ENCODE assay signal across 31 cellular contexts in genomic region chr17:8890671-8891070, GRCh38. TPM values are rescaled to one million over a fixed set of nuclear protein-coding genes. Genes with fewer than 3 reads are reported as not detected.
"Had no signal": no experiment of that assay in that cellular context is flagged by ENCODE, and none has a peak within 500 bp of the region (broad histone marks: within the 10 kb centered on the region; RNA-seq: fewer than 3 reads in every experiment).

No MANE protein-coding gene starts in this region.

- H3K27ac Mint-ChIP-seq: activated B cell treated with CpG ODN at 0.5 μM for 24 hours; activated CD4-positive, alpha-beta memory T cell treated with anti-CD3 and anti-CD28 coated beads, Interleukin-2, amount 10 ng/mL, durations not matched to agents 7 days and 5 days; T-cell had no signal

- H3K27me3 ChIP-seq: ascending aorta, cardiac muscle cell, SJCRH30 had no signal

- H3K4me1 ChIP-seq: SJCRH30 had no signal

- H3K36me3 ChIP-seq: ascending aorta, cardiac muscle cell, SJCRH30 had no signal

- H3K27me3 Mint-ChIP-seq: activated B cell treated with CpG ODN at 0.5 μM for 24 hours; activated CD4-positive, alpha-beta memory T cell treated with anti-CD3 and anti-CD28 coated beads, Interleukin-2, amount 10 ng/mL, durations not matched to agents 7 days and 5 days; activated naive CD4-positive, alpha-beta T cell treated with anti-CD3 and anti-CD28 coated beads, Interleukin-2, amount 10 ng/mL, durations not matched to agents 7 days and 5 days; activated naive CD8-positive, alpha-beta T cell treated with anti-CD3 and anti-CD28 coated beads, Interleukin-2, amount 10 ng/mL, durations not matched to agents 7 days and 5 days; T-cell had no signal

- H3K9me3 ChIP-seq: ascending aorta, SJCRH30, SK-N-SH had no signal

- H3K4me3 Mint-ChIP-seq: activated B cell treated with CpG ODN at 0.5 μM for 24 hours; activated CD4-positive, alpha-beta memory T cell treated with anti-CD3 and anti-CD28 coated beads, Interleukin-2, amount 10 ng/mL, durations not matched to agents 7 days and 5 days; activated naive CD4-positive, alpha-beta T cell treated with anti-CD3 and anti-CD28 coated beads, Interleukin-2, amount 10 ng/mL, durations not matched to agents 7 days and 5 days; activated naive CD8-positive, alpha-beta T cell treated with anti-CD3 and anti-CD28 coated beads, Interleukin-2, amount 10 ng/mL, durations not matched to agents 7 days and 5 days; T-cell had no signal

- H3K9ac ChIP-seq: KMS-11, SK-N-SH had no signal

- H3K27ac ChIP-seq: ascending aorta, cardiac muscle cell, KMS-11, SJCRH30, VCaP had no signal

- ATAC-seq: Panc1, T-cell had no signal

- H3K9me3 Mint-ChIP-seq: activated B cell treated with CpG ODN at 0.5 μM for 24 hours; activated naive CD8-positive, alpha-beta T cell treated with anti-CD3 and anti-CD28 coated beads, Interleukin-2, amount 10 ng/mL, durations not matched to agents 7 days and 5 days; T-cell had no signal

- H3K4me3 ChIP-seq: ascending aorta, cardiac muscle cell, SJCRH30 had no signal

- DNase-seq: activated B cell treated with CpG ODN at 0.5 μM for 24 hours; activated CD4-positive, alpha-beta memory T cell treated with anti-CD3 and anti-CD28 coated beads, Interleukin-2, amount 10 ng/mL, durations not matched to agents 7 days and 5 days; activated CD4-positive, alpha-beta T cell treated with anti-CD3 and anti-CD28 coated beads for 1 hour; activated CD4-positive, alpha-beta T cell treated with anti-CD3 and anti-CD28 coated beads for 48 hours; activated effector memory CD4-positive, alpha-beta T cell treated with Interleukin-2 at 50 U/mL for 16 hours; activated naive CD4-positive, alpha-beta T cell treated with anti-CD3 and anti-CD28 coated beads, Interleukin-2, amount 10 ng/mL, durations not matched to agents 7 days and 5 days; activated naive CD8-positive, alpha-beta T cell treated with anti-CD3 and anti-CD28 coated beads, Interleukin-2, amount 10 ng/mL, durations not matched to agents 7 days and 5 days; activated T-cell treated with anti-CD3 and anti-CD28 coated beads, Interleukin-2, amount 50 U/mL, for 48 hours; amygdala; MM.1S; MV-4-11; NCI-H1092; NCI-H1436 treated with DMSO at 0.1 percent for 48 hours; NCI-H1694 treated with DMSO at 0.1 percent for 48 hours; NCI-H2029; NCI-H345; NCI-H524 treated with DMSO at 0.1 percent for 48 hours; SHP77; SJCRH30; SK-N-SH; T-cell; T-helper 2 cell; T-helper 9 cell had no signal

RNA-seq across cellular contexts. Expression of gene PIK3R6, which starts 23.2 kb away (rescaled TPM):
- total RNA-seq: cardiac muscle cell, LHCN-M2, NCI-H460, RPMI7951, SJCRH30 had no signal
